ENCODE assay signal across 20 cellular contexts in genomic region chr2:232980683-232981082, GRCh38. TPM values are rescaled to one million over a fixed set of nuclear protein-coding genes. Genes with fewer than 3 reads are reported as not detected.
DNase-seq lines count a peak whose midpoint lies in the region; ATAC-seq and TF ChIP-seq lines count a peak whose summit lies in the region.
"Had no signal": no experiment of that assay in that cellular context is flagged by ENCODE, and none has a peak within 500 bp of the region (broad histone marks: within the 10 kb centered on the region; RNA-seq: fewer than 3 reads in every experiment).

No MANE protein-coding gene starts in this region.

- no peak overlapping the region for H3K4me3 ChIP-seq in brain microvascular endothelial cell (ENCODE audit: low read depth, low read length)

- no peaks in the 10 kb centered on the region for H3K9me3 ChIP-seq in CD4-positive, alpha-beta T cell (ENCODE audit: control insufficient read depth, low read length)

- H3K27ac Mint-ChIP-seq in activated CD8-positive, alpha-beta memory T cell treated with anti-CD3 and anti-CD28 coated beads, Interleukin-2, amount 10 ng/mL, durations not matched to agents 7 days and 5 days: no peak overlapping the region
- H3K27ac Mint-ChIP-seq in type B pancreatic cell: peak overlapping the region; percentile 87
- H3K27ac Mint-ChIP-seq in CD4-positive, alpha-beta T cell: no peak overlapping the region
- H3K27ac Mint-ChIP-seq: activated naive CD8-positive, alpha-beta T cell treated with anti-CD3 and anti-CD28 coated beads, Interleukin-2, amount 50 U/mL, for 24 hours; activated T-cell treated with anti-CD3 and anti-CD28 coated beads, Interleukin-2, amount 50 U/mL, for 72 hours; CD8-positive, alpha-beta T cell had no signal

- in situ Hi-C loops in brain microvascular endothelial cell (cut with HindIII; ENCODE audit: low pct_ligation_motif_present, low sequenced_read_pairs): no loop called here

- CTCF ChIA-PET in activated CD8-positive, alpha-beta memory T cell treated with anti-CD3 and anti-CD28 coated beads, Interleukin-2, amount 10 ng/mL, durations not matched to agents 7 days and 5 days (lab: Charles Lee): no interaction called here
- CTCF ChIA-PET in CD4-positive, alpha-beta T cell (lab: Charles Lee): no interaction called here

- no peak overlapping the region for H3K4me3 Mint-ChIP-seq in activated CD8-positive, alpha-beta memory T cell treated with anti-CD3 and anti-CD28 coated beads, Interleukin-2, amount 10 ng/mL, durations not matched to agents 7 days and 5 days
- no peak overlapping the region for H3K4me3 Mint-ChIP-seq in type B pancreatic cell
- no peak overlapping the region for H3K4me3 Mint-ChIP-seq in CD4-positive, alpha-beta T cell
- H3K4me3 Mint-ChIP-seq: activated naive CD8-positive, alpha-beta T cell treated with anti-CD3 and anti-CD28 coated beads, Interleukin-2, amount 50 U/mL, for 24 hours; activated T-cell treated with anti-CD3 and anti-CD28 coated beads, Interleukin-2, amount 50 U/mL, for 72 hours; CD8-positive, alpha-beta T cell had no signal

- POLR2A ChIA-PET in CD4-positive, alpha-beta T cell (lab: Charles Lee): no interaction called here

- H3K27me3 Mint-ChIP-seq in activated CD8-positive, alpha-beta memory T cell treated with anti-CD3 and anti-CD28 coated beads, Interleukin-2, amount 10 ng/mL, durations not matched to agents 7 days and 5 days: peaks cover 17% of the 10 kb centered on the region
- peaks cover 3% of the 10 kb centered on the region for H3K27me3 Mint-ChIP-seq in type B pancreatic cell
- H3K27me3 Mint-ChIP-seq in CD4-positive, alpha-beta T cell: peaks cover 21% of the 10 kb centered on the region

- no peaks in the 10 kb centered on the region for H3K27me3 ChIP-seq in brain microvascular endothelial cell (replicated peaks)
- no peaks in the 10 kb centered on the region for H3K27me3 ChIP-seq in CD4-positive, alpha-beta T cell (ENCODE audit: control insufficient read depth, insufficient read depth, low read length)

- H3K36me3 Mint-ChIP-seq in activated CD8-positive, alpha-beta memory T cell treated with anti-CD3 and anti-CD28 coated beads, Interleukin-2, amount 10 ng/mL, durations not matched to agents 7 days and 5 days: no peaks in the 10 kb centered on the region
- H3K36me3 Mint-ChIP-seq in type B pancreatic cell: no peaks in the 10 kb centered on the region
- no peaks in the 10 kb centered on the region for H3K36me3 Mint-ChIP-seq in CD4-positive, alpha-beta T cell (ENCODE audit: low read depth)
- H3K36me3 Mint-ChIP-seq: CD8-positive, alpha-beta T cell had no signal

- no peak overlapping the region for H3K27ac ChIP-seq in brain microvascular endothelial cell
- no peak overlapping the region for H3K27ac ChIP-seq in CD4-positive, alpha-beta T cell (ENCODE audit: low read depth, low read length)

- H3K9me3 Mint-ChIP-seq in activated CD8-positive, alpha-beta memory T cell treated with anti-CD3 and anti-CD28 coated beads, Interleukin-2, amount 10 ng/mL, durations not matched to agents 7 days and 5 days (ENCODE audit: low read depth): no peaks in the 10 kb centered on the region
- H3K9me3 Mint-ChIP-seq in type B pancreatic cell: no peaks in the 10 kb centered on the region
- no peaks in the 10 kb centered on the region for H3K9me3 Mint-ChIP-seq in CD4-positive, alpha-beta T cell
- H3K9me3 Mint-ChIP-seq: activated naive CD8-positive, alpha-beta T cell treated with anti-CD3 and anti-CD28 coated beads, Interleukin-2, amount 50 U/mL, for 24 hours; activated T-cell treated with anti-CD3 and anti-CD28 coated beads, Interleukin-2, amount 50 U/mL, for 72 hours; CD8-positive, alpha-beta T cell had no signal

- no peaks in the 10 kb centered on the region for H3K4me1 Mint-ChIP-seq in activated CD8-positive, alpha-beta memory T cell treated with anti-CD3 and anti-CD28 coated beads, Interleukin-2, amount 10 ng/mL, durations not matched to agents 7 days and 5 days
- peaks cover 21% of the 10 kb centered on the region for H3K4me1 Mint-ChIP-seq in type B pancreatic cell (ENCODE audit: unreplicated experiment)
- H3K4me1 Mint-ChIP-seq in CD4-positive, alpha-beta T cell (ENCODE audit: low read depth): no peaks in the 10 kb centered on the region
- H3K4me1 Mint-ChIP-seq: activated naive CD8-positive, alpha-beta T cell treated with anti-CD3 and anti-CD28 coated beads, Interleukin-2, amount 50 U/mL, for 24 hours had no signal

- ATAC-seq in activated CD8-positive, alpha-beta memory T cell treated with anti-CD3 and anti-CD28 coated beads, Interleukin-2, amount 10 ng/mL, durations not matched to agents 7 days and 5 days: no peak
- ATAC-seq in CD4-positive, alpha-beta T cell (ENCODE audit: poor library complexity): no peak
- ATAC-seq in HG03139 (IDR thresholded peaks at IDR 0.05; ENCODE audit: unreplicated experiment) (no peak), GM19324 (IDR thresholded peaks at IDR 0.05; ENCODE audit: low FRiP score, unreplicated experiment) (no peak)
- ATAC-seq: CD8-positive, alpha-beta T cell had no signal

- TF ChIP-seq CTCF in brain microvascular endothelial cell (IDR thresholded peaks at IDR 0.05; ENCODE audit: low read depth, low read length, missing control alignments) (no peak), type B pancreatic cell (conservative IDR thresholded peaks at IDR 0.05) (no peak)
- TF ChIP-seq CTCF in CD4-positive, alpha-beta T cell (IDR thresholded peaks at IDR 0.05): no peak

- intact Hi-C loops in CD4-positive, alpha-beta T cell (cut with DNase I, micrococcal nuclease): no loop called here

- no peaks in the 10 kb centered on the region for H3K36me3 ChIP-seq in brain microvascular endothelial cell (replicated peaks)

- peak; percentile 35 for DNase-seq in activated CD8-positive, alpha-beta memory T cell treated with anti-CD3 and anti-CD28 coated beads for 24 hours
- no peak for DNase-seq in activated CD8-positive, alpha-beta memory T cell treated with anti-CD3 and anti-CD28 coated beads, Interleukin-2, amount 10 ng/mL, durations not matched to agents 7 days and 5 days
- DNase-seq in brain microvascular endothelial cell (peak; percentile 13), kidney tubule cell (ENCODE audit: low spot score) (peak; percentile 41), type B pancreatic cell (ENCODE audit: extremely low spot score, unreplicated experiment) (peak; percentile 43)
- no peak for DNase-seq in CD4-positive, alpha-beta T cell
- DNase-seq: activated CD4-positive, alpha-beta T cell treated with anti-CD3 and anti-CD28 coated beads for 48 hours; activated naive CD8-positive, alpha-beta T cell treated with anti-CD3 and anti-CD28 coated beads, Interleukin-2, amount 50 U/mL, for 24 hours; activated T-cell treated with anti-CD3 and anti-CD28 coated beads, Interleukin-2, amount 50 U/mL, for 72 hours; central memory CD4-positive, alpha-beta T cell; Kasumi-1; NCI-H187 treated with DMSO at 0.1 percent for 48 hours; NCI-H526 treated with DMSO at 0.1 percent for 48 hours; posterior cingulate gyrus had no signal

RNA-seq across cellular contexts. Expression of gene NGEF, which starts 32.4 kb away (rescaled TPM):
- total RNA-seq in activated CD8-positive, alpha-beta memory T cell treated with anti-CD3 and anti-CD28 coated beads, Interleukin-2, amount 10 ng/mL, durations not matched to agents 7 days and 5 days: not detected
- total RNA-seq in type B pancreatic cell (ENCODE audit: low replicate concordance): 20.7 and 77.3 TPM in 2 replicates
- not detected for total RNA-seq in CD4-positive, alpha-beta T cell
- total RNA-seq: CD8-positive, alpha-beta T cell had no signal

RNA-seq across cellular contexts. Expression of gene NEU2, which starts 51.8 kb away (rescaled TPM):
- total RNA-seq in activated CD8-positive, alpha-beta memory T cell treated with anti-CD3 and anti-CD28 coated beads, Interleukin-2, amount 10 ng/mL, durations not matched to agents 7 days and 5 days: not detected
- 0.33 TPM in 1 of 2 replicates, not detected in the other for total RNA-seq in type B pancreatic cell (ENCODE audit: low replicate concordance)
- not detected for total RNA-seq in CD4-positive, alpha-beta T cell
- total RNA-seq: activated T-cell treated with anti-CD3 and anti-CD28 coated beads, Interleukin-2, amount 50 U/mL, for 72 hours; CD8-positive, alpha-beta T cell; G401; glomerular endothelial cell; subcutaneous adipose tissue had no signal

Comparison
In these comparisons a context has a peak if more than half of its experiments do, and no peak if none do; other contexts are left out.
1. DNase-seq: peak in activated CD8-positive, alpha-beta memory T cell treated with anti-CD3 and anti-CD28 coated beads for 24 hours (single experiment), brain microvascular endothelial cell (single experiment), kidney tubule cell (single experiment) and type B pancreatic cell (single experiment); none in activated CD8-positive, alpha-beta memory T cell treated with anti-CD3 and anti-CD28 coated beads, Interleukin-2, amount 10 ng/mL, durations not matched to agents 7 days and 5 days (single experiment) and CD4-positive, alpha-beta T cell (0 of 10).
2. RNA of gene NGEF, which starts 32.4 kb away (total RNA-seq): 20.7 to 77.3 TPM in type B pancreatic cell; not detected in activated CD8-positive, alpha-beta memory T cell treated with anti-CD3 and anti-CD28 coated beads, Interleukin-2, amount 10 ng/mL, durations not matched to agents 7 days and 5 days and not detected in CD4-positive, alpha-beta T cell; every median in the first group is over 10 times any median in the second.